Comparison of ENCODE assay signal across 8 cellular contexts in genomic region chr10:70146489-70147488, GRCh38. TPM values are rescaled to one million over a fixed set of nuclear protein-coding genes. Genes with fewer than 3 reads are reported as not detected.
DNase-seq lines count a peak whose midpoint lies in the region; ATAC-seq, FAIRE-seq and TF ChIP-seq lines count a peak whose summit lies in the region.

Gene TYSND1 (minus strand): TSS chr10:70146700. CDS start chr10:70146586, 114 bp downstream.

- FAIRE-seq in GM18507 (lab: Jason Lieb, UNC), result peak; percentile 98
- peak; percentile 82 for FAIRE-seq in astrocyte (lab: Jason Lieb, UNC)

- H3K36me3 Mint-ChIP-seq in astrocyte (ENCODE audit: low read depth, unreplicated experiment), result peaks cover 8% of the 10 kb centered on the region

- H3K9me3 ChIP-seq in astrocyte (ENCODE audit: insufficient read depth, low read depth, low read length) (no peaks in the 10 kb centered on the region), aorta (ENCODE audit: control insufficient read depth, low read length) (no peaks in the 10 kb centered on the region)

- no peaks in the 10 kb centered on the region for H3K27me3 Mint-ChIP-seq in astrocyte (ENCODE audit: low read depth, unreplicated experiment)

- H3K79me2 ChIP-seq in astrocyte (ENCODE audit: insufficient read depth, low read length), result peaks cover 58% of the 10 kb centered on the region

- H3K4me1 ChIP-seq in astrocyte (ENCODE audit: insufficient read depth, low read length) (peaks cover 18% of the 10 kb centered on the region), rectal smooth muscle tissue (ENCODE audit: control insufficient read depth, insufficient read depth, low read length) (peaks cover 9% of the 10 kb centered on the region), aorta (ENCODE audit: control insufficient read depth in 1 of 2, insufficient read depth in 2 of 2, low read length in 2 of 2) (no peaks in the 10 kb centered on the region)

- ATAC-seq in HG02981 (IDR thresholded peaks at IDR 0.05; ENCODE audit: unreplicated experiment), result peak; percentile 91
- ATAC-seq in aorta (ENCODE audit: low FRiP score), result peak; percentile 96

- H3K9me3 Mint-ChIP-seq in astrocyte (ENCODE audit: unreplicated experiment), result no peaks in the 10 kb centered on the region

- H3K27me3 ChIP-seq in astrocyte (ENCODE audit: insufficient read depth, low read length) (no peaks in the 10 kb centered on the region), rectal smooth muscle tissue (ENCODE audit: control insufficient read depth, insufficient read depth, low read length) (no peaks in the 10 kb centered on the region), aorta (ENCODE audit: control insufficient read depth in 1 of 2, insufficient read depth in 2 of 2, low read length in 1 of 2) (no peaks in the 10 kb centered on the region)

- H3K36me3 ChIP-seq in astrocyte (ENCODE audit: insufficient read depth, low read length) (peaks cover 17% of the 10 kb centered on the region), rectal smooth muscle tissue (ENCODE audit: control insufficient read depth, insufficient read depth, low read length) (peaks cover 6% of the 10 kb centered on the region), aorta (ENCODE audit: control insufficient read depth in 1 of 2, insufficient read depth in 2 of 2, low read length in 1 of 2) (no peaks in the 10 kb centered on the region)

- DNase-seq in GM18507 (ENCODE audit: extremely low spot score, insufficient read length, low read depth), result peak; percentile 95
- DNase-seq in NCI-H2029 (lab: John Stamatoyannopoulos, UW), result peak; percentile 92
- peak; percentile 88 for DNase-seq in T-helper 22 cell (ENCODE audit: low read depth)
- peak; percentile 94 for DNase-seq in astrocyte (ENCODE audit: low read depth)
- peak; percentile 99 for DNase-seq in hepatic stellate cell (ENCODE audit: low spot score)
- peak; percentile 97 to 98 for DNase-seq in aorta

- H3K27ac ChIP-seq in astrocyte (ENCODE audit: low read depth, low read length) (peak within 1 kb of the TSS; percentile 67), rectal smooth muscle tissue (ENCODE audit: low read depth, low read length) (peak within 1 kb of the TSS; percentile 68), aorta (ENCODE audit: low read depth in 1 of 2, low read length in 2 of 2) (peak within 1 kb of the TSS; percentile 29 to 94)

- peak within 1 kb of the TSS; percentile 91 for H3K27ac Mint-ChIP-seq in astrocyte (ENCODE audit: unreplicated experiment)

- 0 to 1% methylated on average over 36 to 40 of the region's 40 CpGs for WGBS in aorta, 2 donors

- peak within 1 kb of the TSS; percentile 77 for H3K4me3 Mint-ChIP-seq in astrocyte (ENCODE audit: unreplicated experiment)

- H2AFZ ChIP-seq in astrocyte (ENCODE audit: low read depth, low read length), result peak within 1 kb of the TSS; percentile 83

- H3K4me1 Mint-ChIP-seq in astrocyte (ENCODE audit: low read depth, unreplicated experiment), result peaks cover 9% of the 10 kb centered on the region

- peaks cover 73% of the 10 kb centered on the region for H4K20me1 ChIP-seq in astrocyte (ENCODE audit: insufficient read depth, low read length)

- peak within 1 kb of the TSS; percentile 83 for H3K9ac ChIP-seq in astrocyte (ENCODE audit: low read length)
- H3K9ac ChIP-seq in rectal smooth muscle tissue (ENCODE audit: low read length), result peak within 1 kb of the TSS; percentile 57

- H3K4me3 ChIP-seq in astrocyte (ENCODE audit: insufficient read depth, low read depth, low read length), result peak within 1 kb of the TSS; percentile 65
- peak within 1 kb of the TSS; percentile 95 for H3K4me3 ChIP-seq in rectal smooth muscle tissue (ENCODE audit: low read length)
- H3K4me3 ChIP-seq in aorta (ENCODE audit: low read length in 2 of 2), result peak within 1 kb of the TSS; percentile 45 to 64

- TF ChIP-seq CTCF in astrocyte (IDR thresholded peaks at IDR 0.05; ENCODE audit: insufficient read depth, low read depth, low read length), result peak; percentile 60

- intact Hi-C loops in aorta (cut with DNase I), result loop anchor here in 1 of 2 donors (2.0 kb wide), 2 partner anchors 24 to 30 kb away; partner anchors contain the start of gene SAR1A

- peak within 1 kb of the TSS; percentile 85 for H3K4me2 ChIP-seq in astrocyte (ENCODE audit: low read length)

RNA-seq across cellular contexts. Expression of gene TYSND1, which starts in this region (rescaled TPM):
- total RNA-seq in astrocyte (8.7 and 8.9 TPM in 2 replicates), aorta (10 to 100 TPM in 1 of 2 donors, 1 to 10 TPM in 1; 5.4 to 10.9 TPM)
- 1 to 10 TPM; 2.1 to 9.8 TPM for polyA plus RNA-seq in aorta

Comparison
In these comparisons a context has a peak if more than half of its experiments do, and no peak if none do; other contexts are left out.
1. Peak in every context shown above with its lines: DNase-seq, ATAC-seq, H3K4me3 ChIP-seq and H3K27ac ChIP-seq.